8 cellular contexts compared by ENCODE assay signal in genomic region chr5:373710-374602, GRCh38. TPM values are rescaled to one million over a fixed set of nuclear protein-coding genes. Genes with fewer than 3 reads are reported as not detected.
DNase-seq lines count a peak whose midpoint lies in the region; ATAC-seq and TF ChIP-seq lines count a peak whose summit lies in the region.

No MANE protein-coding gene starts in this region.

- TF ChIP-seq CTCF in GM12865 (IDR thresholded peaks at IDR 0.05; ENCODE audit: insufficient read depth, low read depth, low read length, missing control alignments) = no peak
- TF ChIP-seq CTCF in RWPE1 (conservative IDR thresholded peaks at IDR 0.05; ENCODE audit: low read depth) = no peak

- H3K36me3 Mint-ChIP-seq in activated naive CD4-positive, alpha-beta T cell treated with anti-CD3 and anti-CD28 coated beads, Interleukin-2, amount 50 U/mL, for 72 hours = peaks cover 21 to 34% of the 10 kb centered on the region in 2 donors

- CTCF ChIA-PET in RWPE1 (lab: Yijun Ruan, JAX) = interaction anchor here (1.1 to 1.2 kb wide), 2 partner anchors 30 to 57 kb away, joined by 3 read pairs; no protein-coding TSS in a partner anchor

- DNase-seq in GM12865 (ENCODE audit: low read depth) (peak; percentile 93), RWPE1 (ENCODE audit: low spot score) (peak; percentile 72), hepatic stellate cell (ENCODE audit: low spot score) (peak; percentile 89), globus pallidus (ENCODE audit: low spot score) (no peak), NK-92 (lab: John Stamatoyannopoulos, UW; ENCODE audit: unreplicated experiment) (no peak)
- DNase-seq in activated naive CD4-positive, alpha-beta T cell treated with anti-CD3 and anti-CD28 coated beads, Interleukin-2, amount 50 U/mL, for 72 hours (ENCODE audit: low spot score in 2 of 2) = peak; percentile 87
- peak; percentile 26 to 72 for DNase-seq in stimulated activated CD4-positive, alpha-beta T cell treated with anti-CD3 and anti-CD28 coated beads, Interleukin-1b, Interleukin-23, amount 100 ng/mL, for 1 hour (ENCODE audit: low read depth in 2 of 2)

- H3K4me3 ChIP-seq in GM12865 (ENCODE audit: low read depth, low read length) = peak overlapping the region; percentile 70

- POLR2A ChIA-PET in RWPE1 (lab: Yijun Ruan, JAX; ENCODE audit: low non-redundant PET) = no interaction called here

- peaks cover 0 to 3% of the 10 kb centered on the region in 2 donors for H3K9me3 Mint-ChIP-seq in activated naive CD4-positive, alpha-beta T cell treated with anti-CD3 and anti-CD28 coated beads, Interleukin-2, amount 50 U/mL, for 72 hours

- H3K27ac Mint-ChIP-seq in activated naive CD4-positive, alpha-beta T cell treated with anti-CD3 and anti-CD28 coated beads, Interleukin-2, amount 50 U/mL, for 72 hours = peak overlapping the region; percentile 95 to 97

- H3K27ac ChIP-seq in RWPE1 = peak overlapping the region; percentile 75

- ATAC-seq in HG03108 (IDR thresholded peaks at IDR 0.05; ENCODE audit: unreplicated experiment) = peak; percentile 35
- ATAC-seq in activated naive CD4-positive, alpha-beta T cell treated with anti-CD3 and anti-CD28 coated beads, Interleukin-2, amount 50 U/mL, for 72 hours = peak; percentile 58 to 59

RNA-seq across cellular contexts. Expression of gene AHRR, which starts 52.4 kb away (rescaled TPM):
- 10 to 100 TPM; 38.3 to 43.8 TPM for total RNA-seq in activated naive CD4-positive, alpha-beta T cell treated with anti-CD3 and anti-CD28 coated beads, Interleukin-2, amount 50 U/mL, for 72 hours

Comparison
In these comparisons a context has a peak if more than half of its experiments do, and no peak if none do; other contexts are left out.
1. DNase-seq: peak in GM12865 (single experiment), RWPE1 (single experiment), activated naive CD4-positive, alpha-beta T cell treated with anti-CD3 and anti-CD28 coated beads, Interleukin-2, amount 50 U/mL, for 72 hours (2 of 2), hepatic stellate cell (single experiment) and stimulated activated CD4-positive, alpha-beta T cell treated with anti-CD3 and anti-CD28 coated beads, Interleukin-1b, Interleukin-23, amount 100 ng/mL, for 1 hour (2 of 2); none in globus pallidus (single experiment) and NK-92 (single experiment).